16 cellular contexts compared by ENCODE assay signal in genomic region chr1:23120383-23120782, GRCh38.
"Had no signal": no experiment of that assay in that cellular context is flagged by ENCODE, and none has a peak within 500 bp of the region (broad histone marks: within the 10 kb centered on the region; RNA-seq: fewer than 3 reads in every experiment).

No MANE protein-coding gene starts in this region.

- H3K27ac Mint-ChIP-seq: activated CD8-positive, alpha-beta T cell treated with anti-CD3 and anti-CD28 coated beads, Interleukin-2, amount 10 ng/mL, durations not matched to agents 7 days and 5 days; type B pancreatic cell had no signal

- H3K9me3 ChIP-seq: breast epithelium, SJSA1 had no signal

- H3K36me3 ChIP-seq: breast epithelium had no signal

- H3K36me3 Mint-ChIP-seq: activated naive CD8-positive, alpha-beta T cell treated with anti-CD3 and anti-CD28 coated beads, Interleukin-2, amount 10 ng/mL, durations not matched to agents 7 days and 5 days; stimulated activated memory B cell treated with anti-CD40 and anti-IgM and Interleukin-4, amounts not matched to agents 10 μg/mL and 1 μg/mL and 100 μg/mL, for 72 hours; type B pancreatic cell had no signal

- H3K9me3 Mint-ChIP-seq: activated naive CD8-positive, alpha-beta T cell treated with anti-CD3 and anti-CD28 coated beads, Interleukin-2, amount 10 ng/mL, durations not matched to agents 7 days and 5 days; neural crest cell; stimulated activated memory B cell treated with anti-CD40 and anti-IgM and Interleukin-4, amounts not matched to agents 10 μg/mL and 1 μg/mL and 100 μg/mL, for 72 hours; type B pancreatic cell had no signal

- H3K27ac ChIP-seq: breast epithelium, foreskin keratinocyte, SJSA1, VCaP had no signal

- H3K27me3 Mint-ChIP-seq: activated naive CD8-positive, alpha-beta T cell treated with anti-CD3 and anti-CD28 coated beads, Interleukin-2, amount 10 ng/mL, durations not matched to agents 7 days and 5 days; stimulated activated memory B cell treated with anti-CD40 and anti-IgM and Interleukin-4, amounts not matched to agents 10 μg/mL and 1 μg/mL and 100 μg/mL, for 72 hours; type B pancreatic cell had no signal

- H3K4me3 Mint-ChIP-seq: activated CD8-positive, alpha-beta T cell treated with anti-CD3 and anti-CD28 coated beads, Interleukin-2, amount 10 ng/mL, durations not matched to agents 7 days and 5 days; neural crest cell; stimulated activated memory B cell treated with anti-CD40 and anti-IgM and Interleukin-4, amounts not matched to agents 10 μg/mL and 1 μg/mL and 100 μg/mL, for 72 hours; type B pancreatic cell had no signal

- H3K4me3 ChIP-seq: breast epithelium, SJSA1 had no signal

- H3K27me3 ChIP-seq: breast epithelium, foreskin keratinocyte, SJSA1 had no signal

- DNase-seq: activated CD8-positive, alpha-beta memory T cell treated with anti-CD3 and anti-CD28 coated beads, Interleukin-2, amount 50 U/mL, for 48 hours; activated CD8-positive, alpha-beta T cell treated with anti-CD3 and anti-CD28 coated beads, Interleukin-2, amount 10 ng/mL, durations not matched to agents 7 days and 5 days; activated naive CD8-positive, alpha-beta T cell treated with anti-CD3 and anti-CD28 coated beads, Interleukin-2, amount 10 ng/mL, durations not matched to agents 7 days and 5 days; aorta; foreskin keratinocyte; head of caudate nucleus; substantia nigra; T1000 had no signal

- ATAC-seq: activated CD8-positive, alpha-beta T cell treated with anti-CD3 and anti-CD28 coated beads, Interleukin-2, amount 10 ng/mL, durations not matched to agents 7 days and 5 days; foreskin keratinocyte; left lobe of liver; right cardiac atrium; stimulated activated memory B cell treated with anti-CD40 and anti-IgM and Interleukin-4, amounts not matched to agents 10 μg/mL and 1 μg/mL and 100 μg/mL, for 72 hours had no signal
